Comparison of ENCODE assay signal across 9 cellular contexts in the genomic region with DNA sequence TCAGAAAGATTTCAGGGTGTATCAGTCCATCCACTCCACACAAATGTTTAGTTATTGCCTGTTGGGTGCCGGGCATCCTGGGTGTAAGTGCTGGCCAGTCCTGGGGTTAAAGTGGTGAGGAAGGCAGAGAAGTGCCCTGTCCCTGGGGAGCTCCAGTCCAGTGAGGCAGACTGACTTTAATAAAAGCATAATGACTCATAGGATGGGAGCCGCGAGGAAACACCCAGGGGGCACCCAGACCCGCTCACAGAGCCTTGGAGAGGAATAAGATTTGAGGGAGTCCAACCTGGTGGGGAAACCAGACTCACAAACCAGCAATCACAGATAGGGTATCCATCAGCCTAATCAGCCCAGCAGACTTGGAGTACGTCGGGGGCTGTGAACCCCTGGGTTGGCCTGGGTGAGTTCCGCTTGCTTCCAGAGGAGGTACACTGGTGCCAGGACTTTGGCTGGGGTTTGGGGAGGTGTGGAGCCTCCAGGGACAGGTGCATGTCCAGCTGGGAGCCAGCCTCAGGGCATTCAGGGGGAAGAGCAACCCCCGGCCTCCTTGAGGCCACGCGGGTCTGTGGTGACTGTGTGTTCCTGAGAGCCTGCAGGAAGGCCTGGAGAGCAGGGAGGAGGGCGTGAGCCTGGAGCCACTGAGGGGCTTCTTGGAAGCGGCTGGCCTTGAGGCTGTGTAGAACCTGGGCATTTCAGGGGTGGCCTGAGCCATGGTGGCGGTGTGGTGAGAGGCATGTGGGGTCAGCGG. TPM values are rescaled to one million over a fixed set of nuclear protein-coding genes. Genes with fewer than 3 reads are reported as not detected.
DNase-seq lines count a peak whose midpoint lies in the region; TF ChIP-seq lines count a peak whose summit lies in the region.
"Had no signal": no experiment of that assay in that cellular context is flagged by ENCODE, and none has a peak within 500 bp of the region (broad histone marks: within the 10 kb centered on the region; RNA-seq: fewer than 3 reads in every experiment).

No MANE protein-coding gene starts in this region.

- H3K9ac ChIP-seq in endodermal cell (ENCODE audit: extremely low read depth, low read length, poor library complexity, severe bottlenecking) = no peak overlapping the region

- H3K27me3 ChIP-seq in endodermal cell (ENCODE audit: control insufficient read depth, insufficient read depth, low read length, poor library complexity, severe bottlenecking) (peaks cover 20% of the 10 kb centered on the region), WERI-Rb-1 (ENCODE audit: insufficient read depth, low read depth, severe bottlenecking) (no peaks in the 10 kb centered on the region)

- H3K4me1 Mint-ChIP-seq in endodermal cell = peaks cover 6% of the 10 kb centered on the region
- peaks cover 43% of the 10 kb centered on the region for H3K4me1 Mint-ChIP-seq in neural crest cell

- no peaks in the 10 kb centered on the region for H3K4me1 ChIP-seq in endodermal cell (ENCODE audit: control insufficient read depth, insufficient read depth, low read length)

- H3K4me3 Mint-ChIP-seq in endodermal cell = no peak overlapping the region
- H3K4me3 Mint-ChIP-seq in neural crest cell = peak overlapping the region; percentile 38
- H3K4me3 Mint-ChIP-seq: activated T-cell treated with anti-CD3 and anti-CD28 coated beads, Interleukin-2, amount 50 U/mL, for 24 hours had no signal

- H3K27me3 Mint-ChIP-seq in endodermal cell (ENCODE audit: insufficient read depth) (peaks cover 37% of the 10 kb centered on the region), neural crest cell (ENCODE audit: low read depth) (peaks cover 38% of the 10 kb centered on the region)

- H3K27ac Mint-ChIP-seq in endodermal cell (no peak overlapping the region), neural crest cell (ENCODE audit: unreplicated experiment) (no peak overlapping the region)
- H3K27ac Mint-ChIP-seq: activated T-cell treated with anti-CD3 and anti-CD28 coated beads, Interleukin-2, amount 50 U/mL, for 24 hours had no signal

- H3K4me3 ChIP-seq in NB4 (ENCODE audit: low read depth, low read length) (no peak overlapping the region), endodermal cell (ENCODE audit: low read length) (no peak overlapping the region), WERI-Rb-1 (ENCODE audit: low read depth, low read length) (no peak overlapping the region)

- H3K9me3 Mint-ChIP-seq in endodermal cell (no peaks in the 10 kb centered on the region), neural crest cell (no peaks in the 10 kb centered on the region)
- H3K9me3 Mint-ChIP-seq: activated T-cell treated with anti-CD3 and anti-CD28 coated beads, Interleukin-2, amount 50 U/mL, for 24 hours had no signal

- 86 to 92% methylated on average over 6 to 14 of the region's 14 CpGs for WGBS in endodermal cell (ENCODE audit: insufficient coverage in 1 of 2, insufficient read length in 1 of 2), 2 experiments

- H3K27ac ChIP-seq in endodermal cell (ENCODE audit: low read depth, low read length) = peak overlapping the region; percentile 41
- H3K27ac ChIP-seq in WERI-Rb-1 = no peak overlapping the region

- H3K36me3 Mint-ChIP-seq in endodermal cell (ENCODE audit: low read depth) = no peaks in the 10 kb centered on the region
- no peaks in the 10 kb centered on the region for H3K36me3 Mint-ChIP-seq in neural crest cell (ENCODE audit: low read depth)

- DNase-seq in AG08396 (ENCODE audit: low spot score) (peak; percentile 58), NB4 (ENCODE audit: low read depth) (peak; percentile 74), endodermal cell (peak; percentile 59), neural crest cell (ENCODE audit: low read depth, low spot score) (no peak), cerebellar cortex (ENCODE audit: low spot score) (no peak), RPMI8226 (no peak), NCI-H2171 treated with DMSO at 0.1 percent for 48 hours (lab: John Stamatoyannopoulos, UW) (no peak), WERI-Rb-1 (no peak)
- DNase-seq: activated T-cell treated with anti-CD3 and anti-CD28 coated beads, Interleukin-2, amount 50 U/mL, for 24 hours had no signal

- H3K36me3 ChIP-seq in endodermal cell (ENCODE audit: control insufficient read depth, insufficient read depth, low read length) (no peaks in the 10 kb centered on the region), WERI-Rb-1 (no peaks in the 10 kb centered on the region)

- no peak for TF ChIP-seq CTCF in NB4 (IDR thresholded peaks at IDR 0.05; ENCODE audit: low read depth, low read length)
- TF ChIP-seq CTCF in endodermal cell (conservative IDR thresholded peaks at IDR 0.05) = no peak
- no peak for TF ChIP-seq CTCF in neural crest cell (conservative IDR thresholded peaks at IDR 0.05)
- no peak for TF ChIP-seq CTCF in WERI-Rb-1 (IDR thresholded peaks at IDR 0.05; ENCODE audit: low read depth, low read length)

- H3K9me3 ChIP-seq in endodermal cell (ENCODE audit: control insufficient read depth, low read length) = no peaks in the 10 kb centered on the region
- H3K9me3 ChIP-seq in WERI-Rb-1 (ENCODE audit: severe bottlenecking) = no peaks in the 10 kb centered on the region

- TF ChIP-seq POLR2A in NB4 (IDR thresholded peaks at IDR 0.05; ENCODE audit: extremely low read depth, insufficient read length) = no peak

RNA-seq across cellular contexts. Expression of gene PEAR1, which starts 3.7 kb away (rescaled TPM):
- total RNA-seq in endodermal cell (under 1 TPM; 0.29 to 0.53 TPM), neural crest cell (6.8 and 6.9 TPM in 2 replicates)
- polyA plus RNA-seq in endodermal cell (2013, experiment 1 of 2) = 2.1 TPM
- 2.3 TPM for polyA plus RNA-seq in endodermal cell (2013, experiment 2 of 2)

RNA-seq across cellular contexts. Expression of gene LRRC71, which starts 23.2 kb away (rescaled TPM):
- total RNA-seq in endodermal cell = not detected
- polyA plus RNA-seq in endodermal cell (2013, experiment 1 of 2) = not detected
- polyA plus RNA-seq in endodermal cell (2013, experiment 2 of 2) = not detected
- total RNA-seq in neural crest cell = not detected in 2 replicates

RNA-seq across cellular contexts. Expression of gene NTRK1, which starts 36.6 kb away (rescaled TPM):
- total RNA-seq in endodermal cell (under 1 TPM; 0.44 to 0.82 TPM), neural crest cell (0.21 and 0.27 TPM in 2 replicates)
- 3.1 TPM for polyA plus RNA-seq in endodermal cell (2013, experiment 1 of 2)
- 2.0 TPM for polyA plus RNA-seq in endodermal cell (2013, experiment 2 of 2)

RNA-seq across cellular contexts. Expression of gene INSRR, which starts 38.3 kb away (rescaled TPM):
- total RNA-seq in endodermal cell (under 1 TPM; 0.07 to 0.09 TPM), neural crest cell (0.07 TPM in 1 of 2 replicates, not detected in the other)
- polyA plus RNA-seq in endodermal cell (2013, experiment 1 of 2) = 0.11 TPM
- 0.08 TPM for polyA plus RNA-seq in endodermal cell (2013, experiment 2 of 2)

Comparison
In these comparisons a context has a peak if more than half of its experiments do, and no peak if none do; other contexts are left out.
1. DNase-seq: peak in AG08396 (single experiment), NB4 (single experiment) and endodermal cell (single experiment); none in neural crest cell (single experiment), cerebellar cortex (single experiment), RPMI8226 (single experiment), NCI-H2171 treated with DMSO at 0.1 percent for 48 hours (single experiment) and WERI-Rb-1 (single experiment).